ENCODE assay signal across 1 cellular context in the genomic region with DNA sequence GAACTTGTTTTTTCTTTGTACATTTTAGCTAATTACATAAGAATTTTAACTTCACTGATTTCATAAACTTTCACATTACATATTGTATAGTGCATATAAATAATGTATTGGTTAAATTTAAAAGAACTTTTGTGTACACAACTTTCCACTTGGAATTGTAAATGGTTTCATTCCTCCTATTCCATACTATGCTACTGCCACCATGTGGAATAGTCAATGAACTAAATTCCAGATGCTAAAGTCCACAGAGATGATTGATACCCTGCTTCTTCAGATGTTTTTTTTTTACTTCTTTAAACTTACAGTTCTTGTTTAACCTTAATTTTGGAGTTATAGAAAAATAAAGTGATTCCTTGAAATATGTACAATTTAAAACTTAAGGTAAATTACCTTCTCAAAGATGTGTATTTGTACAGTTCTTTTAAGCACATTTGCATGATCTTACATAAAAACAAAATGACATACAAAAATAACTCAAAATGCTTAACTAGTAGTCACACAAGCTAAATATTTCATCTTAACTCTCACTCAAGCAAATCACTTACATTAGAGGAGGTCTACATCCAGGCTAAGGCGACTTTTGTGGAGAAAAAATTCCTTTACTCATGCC.
TF ChIP-seq lines count a peak whose summit lies in the region.

No MANE protein-coding gene starts in this region.

TF ChIP-seq in WTC11, 78 proteins besides CTCF, POLR2A, EP300 and RAD21 (continued from another document):
- no peak for TF ChIP-seq ZNF317 (CRISPR knock-in tag; IDR thresholded peaks at IDR 0.05; ENCODE audit: borderline replicate concordance, low read depth)
